ENCODE assay signal across 8 cellular contexts in genomic region chr11:130636672-130637463, GRCh38.
DNase-seq lines count a peak whose midpoint lies in the region; ATAC-seq, FAIRE-seq and TF ChIP-seq lines count a peak whose summit lies in the region.

No MANE protein-coding gene starts in this region.

- FAIRE-seq in pancreas (lab: Jason Lieb, UNC) = no peak

- peak; percentile 83 for DNase-seq in amniotic epithelial cell (ENCODE audit: low read depth)
- no peak for DNase-seq in pancreas
- DNase-seq in NCI-H1694 (lab: John Stamatoyannopoulos, UW) = no peak
- DNase-seq in GM19238 (ENCODE audit: insufficient read length, low spot score) = no peak
- DNase-seq in suprapubic skin (ENCODE audit: low spot score in 2 of 2) = no peak
- DNase-seq in middle frontal gyrus (ENCODE audit: extremely low spot score, low spot score) = no peak

- 51 to 58% methylated on average over 10 of the region's 10 CpGs for WGBS in pancreas, 2 donors
- WGBS in suprapubic skin = 71% methylated on average over 10 of the region's 10 CpGs

- H3K36me3 ChIP-seq in pancreas (no peaks in the 10 kb centered on the region), suprapubic skin (no peaks in the 10 kb centered on the region)

- peak; percentile 64 for ATAC-seq in GM19043 (IDR thresholded peaks at IDR 0.05; ENCODE audit: low read depth, unreplicated experiment)
- peak; percentile 87 for ATAC-seq in HG03354 (IDR thresholded peaks at IDR 0.05; ENCODE audit: poor library complexity, severe bottlenecking, unreplicated experiment)
- ATAC-seq in pancreas = peak in 3 of 4 donors; percentile 55 to 81 (median 68)

- H3K4me3 ChIP-seq in pancreas = no peak overlapping the region
- no peak overlapping the region for H3K4me3 ChIP-seq in suprapubic skin

- no peak overlapping the region for H3K27ac ChIP-seq in pancreas
- H3K27ac ChIP-seq in suprapubic skin = no peak overlapping the region

- TF ChIP-seq POLR2A in suprapubic skin (IDR thresholded peaks at IDR 0.05) = no peak

- intact Hi-C loops in pancreas (cut with DNase I) = no loop called here

- TF ChIP-seq CTCF in pancreas (IDR thresholded peaks at IDR 0.05) (no peak), suprapubic skin (IDR thresholded peaks at IDR 0.05) (no peak)

- H3K27me3 ChIP-seq in pancreas (no peaks in the 10 kb centered on the region), suprapubic skin (no peaks in the 10 kb centered on the region)

- TF ChIP-seq EP300 in suprapubic skin (IDR thresholded peaks at IDR 0.05) = no peak

- no peaks in the 10 kb centered on the region for H3K4me1 ChIP-seq in pancreas
- no peaks in the 10 kb centered on the region for H3K4me1 ChIP-seq in suprapubic skin

- no peaks in the 10 kb centered on the region for H3K9me3 ChIP-seq in pancreas
- no peaks in the 10 kb centered on the region for H3K9me3 ChIP-seq in suprapubic skin
